22 cellular contexts compared by ENCODE assay signal in the genomic region with DNA sequence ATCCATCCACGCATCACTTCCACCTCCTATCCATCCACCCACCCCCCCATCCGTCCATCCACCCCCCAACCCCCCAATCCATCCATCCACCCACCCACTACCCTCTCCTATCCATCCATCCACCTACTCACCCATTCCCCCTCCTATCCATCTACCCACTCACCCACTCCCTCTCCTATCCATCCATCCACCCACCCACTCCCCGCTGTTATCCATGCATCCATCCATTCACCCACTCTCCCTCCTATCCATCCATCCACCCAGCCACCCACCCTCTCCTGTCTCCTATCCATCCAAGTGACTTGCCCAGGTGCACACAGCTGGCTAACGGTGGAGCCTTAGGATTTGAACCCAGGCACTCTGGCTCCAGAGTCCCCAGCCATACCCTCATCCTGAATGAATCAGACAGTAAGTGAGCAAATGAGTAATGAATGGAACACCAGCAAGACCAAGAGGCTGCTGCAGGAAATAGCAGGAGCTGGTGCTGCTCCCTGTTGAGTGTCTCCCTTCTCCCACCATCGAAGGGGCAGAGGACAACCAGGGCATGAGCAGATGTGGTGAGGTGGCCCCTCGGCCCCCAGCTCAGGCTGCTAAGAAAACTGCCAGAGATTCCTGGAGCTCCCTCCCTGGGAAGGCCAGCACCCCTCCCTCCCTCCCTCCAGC.
DNase-seq lines count a peak whose midpoint lies in the region; ATAC-seq, FAIRE-seq and TF ChIP-seq lines count a peak whose summit lies in the region.
"Had no signal": no experiment of that assay in that cellular context is flagged by ENCODE, and none has a peak within 500 bp of the region (broad histone marks: within the 10 kb centered on the region; RNA-seq: fewer than 3 reads in every experiment).

No MANE protein-coding gene starts in this region.

- no peaks in the 10 kb centered on the region for H3K36me3 ChIP-seq in gastroesophageal sphincter

- 48% methylated on average over 4 of the region's 6 CpGs for WGBS in A549 (ENCODE audit: missing lambda C conversion rate)
- WGBS in gastroesophageal sphincter (ENCODE audit: low coverage in 1 of 2), 2 donors = 83% methylated on average over 2 of the region's 6 CpGs; no CpG with 5 or more reads in 1 of the 2 donors

- peaks cover 30% of the 10 kb centered on the region for H3K27me3 ChIP-seq in gastroesophageal sphincter

- DNase-seq in A549 (ENCODE audit: low read depth in 1 of 2, low spot score in 1 of 2) (no peak), HFFc6 (peak; percentile 7), iris pigment epithelial cell (ENCODE audit: low read depth) (peak; percentile 13), cerebellar cortex (ENCODE audit: low spot score) (no peak), EL (no peak)
- DNase-seq in activated naive CD4-positive, alpha-beta T cell treated with anti-CD3 and anti-CD28 coated beads, Interleukin-2, amount 50 U/mL, for 72 hours (ENCODE audit: low spot score in 2 of 2) = no peak
- DNase-seq: 8988T, DMS 273 treated with DMSO at 0.1 percent for 48 hours, GF-D8, MV-4-11, NCI-H1417, NCI-H1930, NCI-H2171, NCI-H510A treated with DMSO at 0.1 percent for 48 hours, SHP77 treated with DMSO at 0.1 percent for 48 hours had no signal

- TF ChIP-seq EP300 in A549 (IDR thresholded peaks at IDR 0.05) (no peak), gastroesophageal sphincter (IDR thresholded peaks at IDR 0.05) (no peak)

- peaks cover 1% of the 10 kb centered on the region; the same call in 1 of the 3 replicates for H3K4me1 ChIP-seq in A549
- H3K4me1 ChIP-seq in gastroesophageal sphincter = no peaks in the 10 kb centered on the region

- TF ChIP-seq POLR2A in A549 (IDR thresholded peaks at IDR 0.05; ENCODE audit: low read length) = no peak; the same call in 1 of the 2 replicates
- no peak for TF ChIP-seq POLR2A in gastroesophageal sphincter (IDR thresholded peaks at IDR 0.05)

- no peak for FAIRE-seq in A549 (lab: Jason Lieb, UNC)
- FAIRE-seq: GM12892, H54, K562, RCC 7860 had no signal

- H3K4me2 ChIP-seq in A549 = no peak overlapping the region

- POLR2A ChIA-PET in A549 (lab: Yijun Ruan, JAX) = no interaction called here

- TF ChIP-seq RAD21 in A549 (conservative IDR thresholded peaks at IDR 0.05 in 1 of 2, IDR thresholded peaks at IDR 0.05 in 1 of 2) = peak; percentile 20 to 30; a peak in 4 of 5 replicates

- no peaks in the 10 kb centered on the region for H3K4me1 Mint-ChIP-seq in HFFc6 (ENCODE audit: low read depth)

- TF ChIP-seq CTCF in A549 (IDR thresholded peaks at IDR 0.05) (no peak), HFFc6 (IDR thresholded peaks at IDR 0.05) (no peak), gastroesophageal sphincter (IDR thresholded peaks at IDR 0.05) (no peak)

- CTCF ChIA-PET in A549 (lab: Yijun Ruan, JAX) = interaction anchor here (0.7 to 2.6 kb wide), 4 partner anchors 7 to 29 kb away, joined by 3 to 11 read pairs (median 4); no protein-coding TSS in a partner anchor

- peaks cover 7% of the 10 kb centered on the region; the same call in 2 of the 3 replicates for H3K9me3 ChIP-seq in A549
- H3K9me3 ChIP-seq in gastroesophageal sphincter = peaks cover 0 to 12% (median 0%) of the 10 kb centered on the region in 3 donors

- H3K4me3 Mint-ChIP-seq in HFFc6 = no peak overlapping the region

- H3K4me3 ChIP-seq in A549 (no peak overlapping the region), gastroesophageal sphincter (no peak overlapping the region)
- H3K4me3 ChIP-seq: K562 had no signal

- H3K27ac Mint-ChIP-seq in HFFc6 = no peak overlapping the region
- no peak overlapping the region for H3K27ac Mint-ChIP-seq in activated naive CD4-positive, alpha-beta T cell treated with anti-CD3 and anti-CD28 coated beads, Interleukin-2, amount 50 U/mL, for 72 hours

- H3K9me3 Mint-ChIP-seq in HFFc6 = no peaks in the 10 kb centered on the region
- peaks cover 0 to 8% of the 10 kb centered on the region in 2 donors for H3K9me3 Mint-ChIP-seq in activated naive CD4-positive, alpha-beta T cell treated with anti-CD3 and anti-CD28 coated beads, Interleukin-2, amount 50 U/mL, for 72 hours

- H3K27ac ChIP-seq in A549 (peak overlapping the region in 1 of 2 experiments; percentile 50; a peak in 3 of 6 replicates), gastroesophageal sphincter (no peak overlapping the region)
- H3K27ac ChIP-seq: C4-2B had no signal

- 0 out of 2 replicates have a peak, but pooled peaks cover 7% of the 10 kb centered on the region for H3K36me3 Mint-ChIP-seq in HFFc6 (ENCODE audit: low read depth)
- peaks cover 4 to 18% of the 10 kb centered on the region in 2 donors for H3K36me3 Mint-ChIP-seq in activated naive CD4-positive, alpha-beta T cell treated with anti-CD3 and anti-CD28 coated beads, Interleukin-2, amount 50 U/mL, for 72 hours

- peaks cover 6% of the 10 kb centered on the region for H3K27me3 Mint-ChIP-seq in HFFc6 (ENCODE audit: insufficient read depth)

- peak; percentile 45 to 64; a peak in 3 of 6 replicates for ATAC-seq in A549
- peak; percentile 27; the same call in 1 of the 3 replicates for ATAC-seq in SK-N-SH treated with all-trans-retinoic acid at 6 μM for 48 hours
- no peak for ATAC-seq in gastroesophageal sphincter
- no peak for ATAC-seq in activated naive CD4-positive, alpha-beta T cell treated with anti-CD3 and anti-CD28 coated beads, Interleukin-2, amount 50 U/mL, for 72 hours
- ATAC-seq: K562 had no signal

TF ChIP-seq in A549, 52 proteins besides CTCF, POLR2A, EP300 and RAD21 (continues in another document):
- TF ChIP-seq, protein P1, sequence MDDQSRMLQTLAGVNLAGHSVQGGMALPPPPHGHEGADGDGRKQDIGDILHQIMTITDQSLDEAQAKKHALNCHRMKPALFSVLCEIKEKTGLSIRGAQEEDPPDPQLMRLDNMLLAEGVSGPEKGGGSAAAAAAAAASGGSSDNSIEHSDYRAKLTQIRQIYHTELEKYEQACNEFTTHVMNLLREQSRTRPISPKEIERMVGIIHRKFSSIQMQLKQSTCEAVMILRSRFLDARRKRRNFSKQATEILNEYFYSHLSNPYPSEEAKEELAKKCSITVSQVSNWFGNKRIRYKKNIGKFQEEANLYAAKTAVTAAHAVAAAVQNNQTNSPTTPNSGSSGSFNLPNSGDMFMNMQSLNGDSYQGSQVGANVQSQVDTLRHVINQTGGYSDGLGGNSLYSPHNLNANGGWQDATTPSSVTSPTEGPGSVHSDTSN (IDR thresholded peaks at IDR 0.05) = no peak
- TF ChIP-seq, protein P2, sequence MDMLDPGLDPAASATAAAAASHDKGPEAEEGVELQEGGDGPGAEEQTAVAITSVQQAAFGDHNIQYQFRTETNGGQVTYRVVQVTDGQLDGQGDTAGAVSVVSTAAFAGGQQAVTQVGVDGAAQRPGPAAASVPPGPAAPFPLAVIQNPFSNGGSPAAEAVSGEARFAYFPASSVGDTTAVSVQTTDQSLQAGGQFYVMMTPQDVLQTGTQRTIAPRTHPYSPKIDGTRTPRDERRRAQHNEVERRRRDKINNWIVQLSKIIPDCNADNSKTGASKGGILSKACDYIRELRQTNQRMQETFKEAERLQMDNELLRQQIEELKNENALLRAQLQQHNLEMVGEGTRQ (IDR thresholded peaks at IDR 0.05) = no peak
- TF ChIP-seq TP53 (CRISPR knock-in tag; IDR thresholded peaks at IDR 0.05) = no peak
- no peak for TF ChIP-seq MAFK (IDR thresholded peaks at IDR 0.05; ENCODE audit: partially characterized antibody)
- TF ChIP-seq ESRRA (IDR thresholded peaks at IDR 0.05; ENCODE audit: borderline replicate concordance, low read length) = no peak
- no peak for TF ChIP-seq RFX5 (IDR thresholded peaks at IDR 0.05)
- TF ChIP-seq HDAC2 (IDR thresholded peaks at IDR 0.05) = no peak
- no peak for TF ChIP-seq SMC3 (IDR thresholded peaks at IDR 0.05)
- TF ChIP-seq, protein P3, sequence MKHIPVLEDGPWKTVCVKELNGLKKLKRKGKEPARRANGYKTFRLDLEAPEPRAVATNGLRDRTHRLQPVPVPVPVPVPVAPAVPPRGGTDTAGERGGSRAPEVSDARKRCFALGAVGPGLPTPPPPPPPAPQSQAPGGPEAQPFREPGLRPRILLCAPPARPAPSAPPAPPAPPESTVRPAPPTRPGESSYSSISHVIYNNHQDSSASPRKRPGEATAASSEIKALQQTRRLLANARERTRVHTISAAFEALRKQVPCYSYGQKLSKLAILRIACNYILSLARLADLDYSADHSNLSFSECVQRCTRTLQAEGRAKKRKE (CRISPR knock-in tag; IDR thresholded peaks at IDR 0.05; ENCODE audit: low read depth) = no peak
- TF ChIP-seq CEBPB (IDR thresholded peaks at IDR 0.05) = no peak

TF ChIP-seq in SK-N-SH treated with all-trans-retinoic acid at 6 μM for 48 hours, 23 proteins besides CTCF, POLR2A, EP300 and RAD21:
- TF ChIP-seq, protein P4, sequence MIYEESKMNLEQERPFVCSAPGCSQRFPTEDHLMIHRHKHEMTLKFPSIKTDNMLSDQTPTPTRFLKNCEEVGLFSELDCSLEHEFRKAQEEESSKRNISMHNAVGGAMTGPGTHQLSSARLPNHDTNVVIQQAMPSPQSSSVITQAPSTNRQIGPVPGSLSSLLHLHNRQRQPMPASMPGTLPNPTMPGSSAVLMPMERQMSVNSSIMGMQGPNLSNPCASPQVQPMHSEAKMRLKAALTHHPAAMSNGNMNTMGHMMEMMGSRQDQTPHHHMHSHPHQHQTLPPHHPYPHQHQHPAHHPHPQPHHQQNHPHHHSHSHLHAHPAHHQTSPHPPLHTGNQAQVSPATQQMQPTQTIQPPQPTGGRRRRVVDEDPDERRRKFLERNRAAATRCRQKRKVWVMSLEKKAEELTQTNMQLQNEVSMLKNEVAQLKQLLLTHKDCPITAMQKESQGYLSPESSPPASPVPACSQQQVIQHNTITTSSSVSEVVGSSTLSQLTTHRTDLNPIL (CRISPR knock-in tag; IDR thresholded peaks at IDR 0.05; ENCODE audit: low read depth) = no peak
- no peak for TF ChIP-seq ZNF70 (CRISPR knock-in tag; IDR thresholded peaks at IDR 0.05)
- TF ChIP-seq TCF4 (CRISPR knock-in tag; IDR thresholded peaks at IDR 0.05; ENCODE audit: borderline replicate concordance) = no peak
TF ChIP-seq in SK-N-SH treated with all-trans-retinoic acid at 6 μM for 48 hours: peak in this region for 0.

Comparison
In these comparisons a context has a peak if more than half of its experiments do, and no peak if none do; other contexts are left out.
1. ATAC-seq: peak in A549 (2 of 2) and SK-N-SH treated with all-trans-retinoic acid at 6 μM for 48 hours (single experiment); none in gastroesophageal sphincter (single experiment) and activated naive CD4-positive, alpha-beta T cell treated with anti-CD3 and anti-CD28 coated beads, Interleukin-2, amount 50 U/mL, for 72 hours (0 of 2).
2. DNase-seq: peak in HFFc6 (single experiment) and iris pigment epithelial cell (single experiment); none in A549 (0 of 2), cerebellar cortex (single experiment), EL (single experiment) and activated naive CD4-positive, alpha-beta T cell treated with anti-CD3 and anti-CD28 coated beads, Interleukin-2, amount 50 U/mL, for 72 hours (0 of 2).